ENCODE assay signal across 3 cellular contexts in the genomic region with DNA sequence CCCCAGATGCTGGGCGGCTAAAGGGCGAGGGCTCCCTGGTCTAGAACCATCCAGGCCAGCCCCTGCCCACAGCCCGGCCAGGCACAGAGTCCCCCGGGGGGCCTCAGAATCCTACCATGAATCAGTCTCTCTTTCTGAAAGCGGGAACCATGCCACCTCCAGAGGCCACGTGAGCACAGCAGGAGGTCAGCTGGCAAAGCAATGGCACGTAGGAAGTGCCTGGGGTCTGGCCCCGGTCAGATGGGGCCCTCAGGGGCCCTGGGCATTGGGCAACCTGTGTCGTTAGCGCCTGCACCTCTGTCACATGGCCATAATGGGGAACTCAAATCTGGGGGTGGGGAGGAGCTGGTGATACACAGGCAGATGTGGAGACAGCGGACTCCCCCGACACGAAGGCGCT.
A peak's percentile ranks its signal among the peaks of the same experiment; 100 is the strongest.
TF ChIP-seq lines count a peak whose summit lies in the region.

No MANE protein-coding gene starts in this region.

TF ChIP-seq in HEK293, 187 proteins besides CTCF, POLR2A, EP300 and RAD21:
- no peak for TF ChIP-seq BCL11A (tag by site-specific recombination; IDR thresholded peaks at IDR 0.05; ENCODE audit: low read depth)
- TF ChIP-seq, protein P1, sequence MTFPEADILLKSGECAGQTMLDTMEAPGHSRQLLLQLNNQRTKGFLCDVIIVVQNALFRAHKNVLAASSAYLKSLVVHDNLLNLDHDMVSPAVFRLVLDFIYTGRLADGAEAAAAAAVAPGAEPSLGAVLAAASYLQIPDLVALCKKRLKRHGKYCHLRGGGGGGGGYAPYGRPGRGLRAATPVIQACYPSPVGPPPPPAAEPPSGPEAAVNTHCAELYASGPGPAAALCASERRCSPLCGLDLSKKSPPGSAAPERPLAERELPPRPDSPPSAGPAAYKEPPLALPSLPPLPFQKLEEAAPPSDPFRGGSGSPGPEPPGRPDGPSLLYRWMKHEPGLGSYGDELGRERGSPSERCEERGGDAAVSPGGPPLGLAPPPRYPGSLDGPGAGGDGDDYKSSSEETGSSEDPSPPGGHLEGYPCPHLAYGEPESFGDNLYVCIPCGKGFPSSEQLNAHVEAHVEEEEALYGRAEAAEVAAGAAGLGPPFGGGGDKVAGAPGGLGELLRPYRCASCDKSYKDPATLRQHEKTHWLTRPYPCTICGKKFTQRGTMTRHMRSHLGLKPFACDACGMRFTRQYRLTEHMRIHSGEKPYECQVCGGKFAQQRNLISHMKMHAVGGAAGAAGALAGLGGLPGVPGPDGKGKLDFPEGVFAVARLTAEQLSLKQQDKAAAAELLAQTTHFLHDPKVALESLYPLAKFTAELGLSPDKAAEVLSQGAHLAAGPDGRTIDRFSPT (tag by site-specific recombination; IDR thresholded peaks at IDR 0.05), result 0 out of 2 replicates have a peak, but pooled peaks have one; percentile 20
- 0 out of 2 replicates have a peak, but pooled peaks have one; percentile 7 for TF ChIP-seq ZIC2 (tag by site-specific recombination; IDR thresholded peaks at IDR 0.05)
- TF ChIP-seq ZNF157 (tag by site-specific recombination; IDR thresholded peaks at IDR 0.05), result no peak
- TF ChIP-seq, protein P2, sequence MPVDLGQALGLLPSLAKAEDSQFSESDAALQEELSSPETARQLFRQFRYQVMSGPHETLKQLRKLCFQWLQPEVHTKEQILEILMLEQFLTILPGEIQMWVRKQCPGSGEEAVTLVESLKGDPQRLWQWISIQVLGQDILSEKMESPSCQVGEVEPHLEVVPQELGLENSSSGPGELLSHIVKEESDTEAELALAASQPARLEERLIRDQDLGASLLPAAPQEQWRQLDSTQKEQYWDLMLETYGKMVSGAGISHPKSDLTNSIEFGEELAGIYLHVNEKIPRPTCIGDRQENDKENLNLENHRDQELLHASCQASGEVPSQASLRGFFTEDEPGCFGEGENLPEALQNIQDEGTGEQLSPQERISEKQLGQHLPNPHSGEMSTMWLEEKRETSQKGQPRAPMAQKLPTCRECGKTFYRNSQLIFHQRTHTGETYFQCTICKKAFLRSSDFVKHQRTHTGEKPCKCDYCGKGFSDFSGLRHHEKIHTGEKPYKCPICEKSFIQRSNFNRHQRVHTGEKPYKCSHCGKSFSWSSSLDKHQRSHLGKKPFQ (tag by site-specific recombination; IDR thresholded peaks at IDR 0.05), result no peak
- TF ChIP-seq ZBTB1 (tag by site-specific recombination; IDR thresholded peaks at IDR 0.05), result no peak
- no peak for TF ChIP-seq ZNF16 (tag by site-specific recombination; IDR thresholded peaks at IDR 0.05; ENCODE audit: low read depth)
- TF ChIP-seq ZNF600 (tag by site-specific recombination; IDR thresholded peaks at IDR 0.05), result no peak
- TF ChIP-seq, protein P3, sequence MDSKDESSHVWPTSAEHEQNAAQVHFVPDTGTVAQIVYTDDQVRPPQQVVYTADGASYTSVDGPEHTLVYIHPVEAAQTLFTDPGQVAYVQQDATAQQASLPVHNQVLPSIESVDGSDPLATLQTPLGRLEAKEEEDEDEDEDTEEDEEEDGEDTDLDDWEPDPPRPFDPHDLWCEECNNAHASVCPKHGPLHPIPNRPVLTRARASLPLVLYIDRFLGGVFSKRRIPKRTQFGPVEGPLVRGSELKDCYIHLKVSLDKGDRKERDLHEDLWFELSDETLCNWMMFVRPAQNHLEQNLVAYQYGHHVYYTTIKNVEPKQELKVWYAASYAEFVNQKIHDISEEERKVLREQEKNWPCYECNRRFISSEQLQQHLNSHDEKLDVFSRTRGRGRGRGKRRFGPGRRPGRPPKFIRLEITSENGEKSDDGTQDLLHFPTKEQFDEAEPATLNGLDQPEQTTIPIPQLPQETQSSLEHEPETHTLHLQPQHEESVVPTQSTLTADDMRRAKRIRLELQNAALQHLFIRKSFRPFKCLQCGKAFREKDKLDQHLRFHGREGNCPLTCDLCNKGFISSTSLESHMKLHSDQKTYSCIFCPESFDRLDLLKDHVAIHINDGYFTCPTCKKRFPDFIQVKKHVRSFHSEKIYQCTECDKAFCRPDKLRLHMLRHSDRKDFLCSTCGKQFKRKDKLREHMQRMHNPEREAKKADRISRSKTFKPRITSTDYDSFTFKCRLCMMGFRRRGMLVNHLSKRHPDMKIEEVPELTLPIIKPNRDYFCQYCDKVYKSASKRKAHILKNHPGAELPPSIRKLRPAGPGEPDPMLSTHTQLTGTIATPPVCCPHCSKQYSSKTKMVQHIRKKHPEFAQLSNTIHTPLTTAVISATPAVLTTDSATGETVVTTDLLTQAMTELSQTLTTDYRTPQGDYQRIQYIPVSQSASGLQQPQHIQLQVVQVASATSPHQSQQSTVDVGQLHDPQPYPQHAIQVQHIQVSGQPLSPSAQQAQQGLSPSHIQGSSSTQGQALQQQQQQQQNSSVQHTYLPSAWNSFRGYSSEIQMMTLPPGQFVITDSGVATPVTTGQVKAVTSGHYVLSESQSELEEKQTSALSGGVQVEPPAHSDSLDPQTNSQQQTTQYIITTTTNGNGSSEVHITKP (tag by site-specific recombination; IDR thresholded peaks at IDR 0.05), result no peak

TF ChIP-seq in H1, 55 proteins besides CTCF, POLR2A, EP300 and RAD21:
- TF ChIP-seq, protein P4, sequence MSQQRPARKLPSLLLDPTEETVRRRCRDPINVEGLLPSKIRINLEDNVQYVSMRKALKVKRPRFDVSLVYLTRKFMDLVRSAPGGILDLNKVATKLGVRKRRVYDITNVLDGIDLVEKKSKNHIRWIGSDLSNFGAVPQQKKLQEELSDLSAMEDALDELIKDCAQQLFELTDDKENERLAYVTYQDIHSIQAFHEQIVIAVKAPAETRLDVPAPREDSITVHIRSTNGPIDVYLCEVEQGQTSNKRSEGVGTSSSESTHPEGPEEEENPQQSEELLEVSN (IDR thresholded peaks at IDR 0.05), result 0 out of 2 replicates have a peak, but pooled peaks have one; percentile 31
- TF ChIP-seq, protein P5, sequence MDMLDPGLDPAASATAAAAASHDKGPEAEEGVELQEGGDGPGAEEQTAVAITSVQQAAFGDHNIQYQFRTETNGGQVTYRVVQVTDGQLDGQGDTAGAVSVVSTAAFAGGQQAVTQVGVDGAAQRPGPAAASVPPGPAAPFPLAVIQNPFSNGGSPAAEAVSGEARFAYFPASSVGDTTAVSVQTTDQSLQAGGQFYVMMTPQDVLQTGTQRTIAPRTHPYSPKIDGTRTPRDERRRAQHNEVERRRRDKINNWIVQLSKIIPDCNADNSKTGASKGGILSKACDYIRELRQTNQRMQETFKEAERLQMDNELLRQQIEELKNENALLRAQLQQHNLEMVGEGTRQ (IDR thresholded peaks at IDR 0.05; ENCODE audit: low read length), result no peak
- no peak for TF ChIP-seq RFX5 (IDR thresholded peaks at IDR 0.05; ENCODE audit: borderline replicate concordance, low read depth, low read length)

TF ChIP-seq in SK-N-SH treated with all-trans-retinoic acid at 6 μM for 48 hours, 23 proteins besides CTCF, POLR2A, EP300 and RAD21:
- no peak for TF ChIP-seq SNAI2 (CRISPR knock-in tag; IDR thresholded peaks at IDR 0.05)
- TF ChIP-seq RARB (CRISPR knock-in tag; IDR thresholded peaks at IDR 0.05), result no peak
- TF ChIP-seq ARNTL (CRISPR knock-in tag; IDR thresholded peaks at IDR 0.05; ENCODE audit: borderline replicate concordance, low read depth), result no peak
- no peak for TF ChIP-seq BACH2 (CRISPR knock-in tag; IDR thresholded peaks at IDR 0.05; ENCODE audit: borderline replicate concordance)
- TF ChIP-seq ZNF565 (CRISPR knock-in tag; conservative IDR thresholded peaks at IDR 0.05; ENCODE audit: low read depth), result no peak
- TF ChIP-seq ISL1 (CRISPR knock-in tag; IDR thresholded peaks at IDR 0.05), result no peak
- TF ChIP-seq TCF4 (CRISPR knock-in tag; IDR thresholded peaks at IDR 0.05; ENCODE audit: borderline replicate concordance), result no peak
- TF ChIP-seq, protein P6, sequence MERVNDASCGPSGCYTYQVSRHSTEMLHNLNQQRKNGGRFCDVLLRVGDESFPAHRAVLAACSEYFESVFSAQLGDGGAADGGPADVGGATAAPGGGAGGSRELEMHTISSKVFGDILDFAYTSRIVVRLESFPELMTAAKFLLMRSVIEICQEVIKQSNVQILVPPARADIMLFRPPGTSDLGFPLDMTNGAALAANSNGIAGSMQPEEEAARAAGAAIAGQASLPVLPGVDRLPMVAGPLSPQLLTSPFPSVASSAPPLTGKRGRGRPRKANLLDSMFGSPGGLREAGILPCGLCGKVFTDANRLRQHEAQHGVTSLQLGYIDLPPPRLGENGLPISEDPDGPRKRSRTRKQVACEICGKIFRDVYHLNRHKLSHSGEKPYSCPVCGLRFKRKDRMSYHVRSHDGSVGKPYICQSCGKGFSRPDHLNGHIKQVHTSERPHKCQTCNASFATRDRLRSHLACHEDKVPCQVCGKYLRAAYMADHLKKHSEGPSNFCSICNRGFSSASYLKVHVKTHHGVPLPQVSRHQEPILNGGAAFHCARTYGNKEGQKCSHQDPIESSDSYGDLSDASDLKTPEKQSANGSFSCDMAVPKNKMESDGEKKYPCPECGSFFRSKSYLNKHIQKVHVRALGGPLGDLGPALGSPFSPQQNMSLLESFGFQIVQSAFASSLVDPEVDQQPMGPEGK (CRISPR knock-in tag; IDR thresholded peaks at IDR 0.05; ENCODE audit: borderline replicate concordance), result no peak
- TF ChIP-seq, protein P7, sequence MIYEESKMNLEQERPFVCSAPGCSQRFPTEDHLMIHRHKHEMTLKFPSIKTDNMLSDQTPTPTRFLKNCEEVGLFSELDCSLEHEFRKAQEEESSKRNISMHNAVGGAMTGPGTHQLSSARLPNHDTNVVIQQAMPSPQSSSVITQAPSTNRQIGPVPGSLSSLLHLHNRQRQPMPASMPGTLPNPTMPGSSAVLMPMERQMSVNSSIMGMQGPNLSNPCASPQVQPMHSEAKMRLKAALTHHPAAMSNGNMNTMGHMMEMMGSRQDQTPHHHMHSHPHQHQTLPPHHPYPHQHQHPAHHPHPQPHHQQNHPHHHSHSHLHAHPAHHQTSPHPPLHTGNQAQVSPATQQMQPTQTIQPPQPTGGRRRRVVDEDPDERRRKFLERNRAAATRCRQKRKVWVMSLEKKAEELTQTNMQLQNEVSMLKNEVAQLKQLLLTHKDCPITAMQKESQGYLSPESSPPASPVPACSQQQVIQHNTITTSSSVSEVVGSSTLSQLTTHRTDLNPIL (CRISPR knock-in tag; IDR thresholded peaks at IDR 0.05; ENCODE audit: low read depth), result no peak
- no peak for TF ChIP-seq ZFP30 (CRISPR knock-in tag; IDR thresholded peaks at IDR 0.05)
- TF ChIP-seq GLIS3 (CRISPR knock-in tag; IDR thresholded peaks at IDR 0.05), result no peak
- no peak for TF ChIP-seq TOX (CRISPR knock-in tag; IDR thresholded peaks at IDR 0.05; ENCODE audit: borderline replicate concordance)
- no peak for TF ChIP-seq ESRRG (CRISPR knock-in tag; IDR thresholded peaks at IDR 0.05)
